ENCODE assay signal across 22 cellular contexts in genomic region chr20:20820780-20821495, GRCh38.
A peak's percentile ranks its signal among the peaks of the same experiment; 100 is the strongest.
DNase-seq lines count a peak whose midpoint lies in the region; ATAC-seq lines count a peak whose summit lies in the region.
"Had no signal": no experiment of that assay in that cellular context is flagged by ENCODE, and none has a peak within 500 bp of the region (broad histone marks: within the 10 kb centered on the region; RNA-seq: fewer than 3 reads in every experiment).

No MANE protein-coding gene starts in this region.

- peak overlapping the region; percentile 85 for H3K56ac ChIP-seq in mesendoderm (ENCODE audit: low read length)

- H3K4ac ChIP-seq in mesendoderm (ENCODE audit: low read depth, low read length), result peak overlapping the region; percentile 44

- H3K36me3 ChIP-seq in HUES64 (ENCODE audit: insufficient read depth, low read length) (no peaks in the 10 kb centered on the region), mesendoderm (ENCODE audit: control insufficient read depth, insufficient read depth, low read length) (no peaks in the 10 kb centered on the region)
- H3K36me3 ChIP-seq: breast epithelium, tibial nerve had no signal

- H3K9ac ChIP-seq in HUES64 (ENCODE audit: low read depth, low read length), result no peak overlapping the region
- H3K9ac ChIP-seq in mesendoderm (ENCODE audit: low read length), result peak overlapping the region; percentile 46

- H2BK120ac ChIP-seq in mesendoderm (ENCODE audit: low read depth, low read length), result no peak overlapping the region

- H3K27me3 ChIP-seq in HUES64 (ENCODE audit: insufficient read depth, low read length) (peaks cover 4% of the 10 kb centered on the region; the same call in 1 of the 2 replicates), mesendoderm (ENCODE audit: insufficient read depth, low read length, poor library complexity) (no peaks in the 10 kb centered on the region)
- H3K27me3 ChIP-seq: breast epithelium, foreskin keratinocyte had no signal

- no peak overlapping the region for H4K8ac ChIP-seq in mesendoderm (ENCODE audit: low read depth, low read length)

- H4K5ac ChIP-seq in mesendoderm (ENCODE audit: low read length), result no peak overlapping the region

- H3K4me3 ChIP-seq in HUES64 (ENCODE audit: low read length) (no peak overlapping the region), mesendoderm (ENCODE audit: low read length) (no peak overlapping the region)
- H3K4me3 ChIP-seq: breast epithelium, skin epidermis, tibial nerve had no signal

- H3K4me1 ChIP-seq in HUES64 (ENCODE audit: insufficient read depth, low read length) (peaks cover 47% of the 10 kb centered on the region), mesendoderm (ENCODE audit: control insufficient read depth, low read depth, low read length) (peaks cover 18% of the 10 kb centered on the region)
- H3K4me1 ChIP-seq: foreskin keratinocyte had no signal

- no peaks in the 10 kb centered on the region for H3K79me1 ChIP-seq in mesendoderm (ENCODE audit: low read length)

- H3K18ac ChIP-seq in mesendoderm (ENCODE audit: low read length), result peak overlapping the region; percentile 64

- H3K79me2 ChIP-seq in mesendoderm (ENCODE audit: control insufficient read depth, insufficient read depth, low read length), result no peaks in the 10 kb centered on the region

- peak; percentile 34 for DNase-seq in COR-L47 (lab: John Stamatoyannopoulos, UW)
- DNase-seq in OCI-M1 (lab: John Stamatoyannopoulos, UW), result peak; percentile 12
- peak; percentile 67 for DNase-seq in mesendoderm
- no peak for DNase-seq in HUDEP-2 (lab: John Stamatoyannopoulos, UW; ENCODE audit: unreplicated experiment in 76 of 76)
- no peak for DNase-seq in AG20443 (ENCODE audit: low spot score)
- DNase-seq: activated CD4-positive, alpha-beta T cell treated with anti-CD3 and anti-CD28 coated beads, Interleukin-2, amount 10 ng/mL, durations not matched to agents 7 days and 5 days; activated CD8-positive, alpha-beta memory T cell treated with anti-CD3 and anti-CD28 coated beads, Interleukin-2, amount 50 U/mL, for 48 hours; activated gamma-delta T cell; Calu3; foreskin keratinocyte; naive thymus-derived CD8-positive, alpha-beta T cell; NCI-H1092 treated with DMSO at 0.1 percent for 48 hours; NCI-H2171 treated with DMSO at 0.1 percent for 48 hours; NCI-H774; stimulated activated naive CD8-positive, alpha-beta T cell treated with anti-CD3 and anti-CD28 coated beads, Interleukin-15, Interleukin-2, amounts not matched to agents 100 U/mL and 50 U/mL, for 24 hours had no signal

- ATAC-seq in GM19395 (IDR thresholded peaks at IDR 0.05; ENCODE audit: unreplicated experiment) (no peak), GM18868 (IDR thresholded peaks at IDR 0.05; ENCODE audit: unreplicated experiment) (no peak)
- ATAC-seq: foreskin keratinocyte; naive thymus-derived CD8-positive, alpha-beta T cell; stimulated activated naive CD8-positive, alpha-beta T cell treated with anti-CD3 and anti-CD28 coated beads, Interleukin-15, Interleukin-2, amounts not matched to agents 100 U/mL and 50 U/mL, for 24 hours had no signal

- 58% methylated on average over 7 of the region's 9 CpGs for WGBS in HUES64
- whole genome bisulfite sequencing in mesendoderm (ENCODE audit: extremely low coverage, insufficient coverage, low lambda C conversion rate), result no CpG with 5 or more reads among the region's 9 CpGs

- H3K4me2 ChIP-seq in mesendoderm (ENCODE audit: low read length), result no peak overlapping the region

- peak overlapping the region; percentile 92 for H2BK5ac ChIP-seq in mesendoderm (ENCODE audit: low read length)

- no peak overlapping the region for H3K23ac ChIP-seq in mesendoderm (ENCODE audit: low read length)

- H3K27ac ChIP-seq in HUES64 (ENCODE audit: low read depth, low read length) (peak overlapping the region; percentile 1; the same call in 1 of the 2 replicates), mesendoderm (ENCODE audit: low read depth, low read length) (no peak overlapping the region)
- H3K27ac ChIP-seq: breast epithelium, epithelial cell of prostate, foreskin keratinocyte, skin epidermis, tibial nerve had no signal

- no peaks in the 10 kb centered on the region for H3K9me3 ChIP-seq in HUES64 (ENCODE audit: insufficient read depth, low read depth, low read length)
- H3K9me3 ChIP-seq: breast epithelium, tibial nerve had no signal

- H2BK15ac ChIP-seq in mesendoderm (replicated peaks; ENCODE audit: low read depth), result no peak overlapping the region

- no peak overlapping the region for H2AK5ac ChIP-seq in mesendoderm (ENCODE audit: low read length)

Comparison
In these comparisons a context has a peak if more than half of its experiments do, and no peak if none do; other contexts are left out.
1. DNase-seq: peak in COR-L47 (single experiment), OCI-M1 (single experiment) and mesendoderm (single experiment); none in HUDEP-2 (0 of 76) and AG20443 (single experiment).